ENCODE assay signal across 18 cellular contexts in the genomic region with DNA sequence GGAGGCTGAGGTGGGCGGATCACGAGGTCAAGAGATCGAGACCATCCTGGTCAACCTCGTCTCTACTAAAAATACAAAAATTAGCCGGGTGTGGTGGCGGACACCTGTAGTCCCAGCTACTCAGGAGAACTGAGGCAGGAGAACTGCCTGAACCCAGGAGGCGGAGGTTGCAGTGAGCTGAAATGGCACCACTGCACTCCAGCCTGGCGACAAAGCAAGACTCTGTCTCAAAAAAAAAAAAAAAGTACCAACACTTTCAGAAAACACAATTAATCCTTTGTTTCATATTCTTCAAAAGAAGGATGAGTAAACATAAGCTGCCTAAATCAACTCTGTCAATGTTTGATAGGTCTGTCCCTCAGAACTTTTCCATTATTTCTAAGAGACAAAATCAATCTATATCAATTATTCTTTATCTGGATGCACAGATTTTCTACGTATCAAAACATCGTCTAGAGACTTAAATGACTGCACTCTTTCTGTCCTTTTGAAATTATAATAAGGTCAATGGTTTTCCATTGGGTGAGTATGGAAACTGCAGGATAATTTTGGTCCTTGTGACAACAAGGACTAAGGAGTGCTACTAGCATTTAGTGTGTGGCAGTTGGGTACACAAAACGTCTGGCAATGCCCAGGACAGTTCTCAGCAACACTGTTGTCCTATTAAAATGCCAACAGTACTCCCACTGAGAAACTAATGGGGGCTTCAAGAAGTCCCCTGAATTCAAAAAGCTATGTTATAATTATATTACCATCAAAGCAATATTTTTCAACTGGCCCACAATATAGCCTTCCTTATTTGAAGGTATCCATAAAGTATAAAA.
"Had no signal": no experiment of that assay in that cellular context is flagged by ENCODE, and none has a peak within 500 bp of the region (broad histone marks: within the 10 kb centered on the region; RNA-seq: fewer than 3 reads in every experiment).

No MANE protein-coding gene starts in this region.

- H3K27me3 ChIP-seq: gastroesophageal sphincter, pancreas, right lobe of liver, transverse colon had no signal

- DNase-seq: effector CD8-positive, alpha-beta T cell; immature natural killer cell; left cardiac atrium; left ventricle myocardium superior; mesenchymal stem cell; naive B cell; occipital lobe; pancreas; psoas muscle; retina; right lobe of liver; stimulated activated CD4-positive, alpha-beta T cell treated with anti-CD3 and anti-CD28 coated beads, Interleukin-4, amount 100 ng/mL, for 1 hour; stimulated activated CD8-positive, alpha-beta memory T cell treated with anti-CD3 and anti-CD28 coated beads, Interleukin-4, amount 100 ng/mL, for 48 hours; stimulated activated naive CD8-positive, alpha-beta T cell treated with anti-CD3 and anti-CD28 coated beads, Interleukin-15, Interleukin-2, amounts not matched to agents 100 U/mL and 50 U/mL, for 24 hours; transverse colon had no signal

- H3K27ac ChIP-seq: coronary artery, gastroesophageal sphincter, psoas muscle, right lobe of liver, thoracic aorta, transverse colon had no signal
